Comparison of ENCODE assay signal across 13 cellular contexts in the genomic region with DNA sequence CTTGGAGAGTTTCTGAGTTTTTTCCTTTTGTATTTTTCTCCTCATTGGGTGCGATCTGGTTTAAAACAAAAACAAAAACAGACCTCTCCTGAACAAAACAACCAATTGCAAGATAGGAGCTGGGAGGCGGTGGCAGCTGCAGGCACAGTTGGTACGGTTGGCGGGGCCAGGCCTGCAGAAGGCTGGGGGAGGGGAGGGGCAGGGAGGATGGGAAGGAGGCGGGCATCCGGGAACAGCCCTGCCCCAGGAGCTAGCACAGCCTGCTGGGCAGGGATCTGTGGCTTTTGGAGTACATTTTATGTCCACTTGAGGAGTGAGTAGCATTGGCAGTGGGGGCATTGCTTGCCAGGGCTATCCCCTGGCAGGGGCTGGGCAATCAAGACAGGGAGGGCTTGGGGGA. TPM values are rescaled to one million over a fixed set of nuclear protein-coding genes. Genes with fewer than 3 reads are reported as not detected.
DNase-seq lines count a peak whose midpoint lies in the region; ATAC-seq, FAIRE-seq and TF ChIP-seq lines count a peak whose summit lies in the region.
"Had no signal": no experiment of that assay in that cellular context is flagged by ENCODE, and none has a peak within 500 bp of the region (broad histone marks: within the 10 kb centered on the region; RNA-seq: fewer than 3 reads in every experiment).

No MANE protein-coding gene starts in this region.

- ATAC-seq in HepG2 (peak; percentile 11), HG02678 (IDR thresholded peaks at IDR 0.05; ENCODE audit: unreplicated experiment) (no peak), HG02588 (IDR thresholded peaks at IDR 0.05; ENCODE audit: unreplicated experiment) (no peak)

- FAIRE-seq in HepG2 (lab: Jason Lieb, UNC), result no peak
- FAIRE-seq: RCC 7860 had no signal

- POLR2A ChIA-PET in HepG2 (lab: Yijun Ruan, JAX), result interaction anchor here (1.0 to 3.9 kb wide), 7 partner anchors 16 to 51 kb away, joined by 3 to 46 read pairs (median 9); a partner anchor contains a TSS

- intact Hi-C loops in HepG2 (cut with micrococcal nuclease; ENCODE audit: unreplicated experiment), result loop anchor here (5.0 kb wide), 1 partner anchor 40 kb away; a partner anchor contains a TSS

- TF ChIP-seq EP300 in HepG2 (IDR thresholded peaks at IDR 0.05; ENCODE audit: low read depth in 2 of 2, low read length in 2 of 2), result no peak
- TF ChIP-seq EP300 in HepG2 (CRISPR knock-in tag; IDR thresholded peaks at IDR 0.05; ENCODE audit: borderline replicate concordance), result no peak

- no peak overlapping the region for H3K27ac ChIP-seq in HepG2 (ENCODE audit: extremely low read length, insufficient read depth, low read length)

- no peaks in the 10 kb centered on the region for H4K20me1 ChIP-seq in HepG2 (ENCODE audit: insufficient read depth, low read length)

- CTCF ChIA-PET in HepG2 (lab: Yijun Ruan, JAX; ENCODE audit: low intra/inter-chr PET ratio, low total read pairs), result no interaction called here

- 31% methylated on average over 6 of the region's 6 CpGs for WGBS in HepG2 (ENCODE audit: low lambda C conversion rate)

- TF ChIP-seq RAD21 in HepG2 (CRISPR knock-in tag; IDR thresholded peaks at IDR 0.05), result no peak

- no TSS peak for BruUV-seq in HepG2 (replicated peaks; lab: Mats Ljungman, UMichigan)

- in situ Hi-C loops in HepG2 (cut with HindIII; ENCODE audit: extremely low pct_ligation_motif_present, low pct_unique_long_range_greater_than_20kb) (no loop called here), GM13976 (cut with MboI; ENCODE audit: low sequenced_read_pairs, unreplicated experiment) (no loop called here)

- TF ChIP-seq CTCF in HepG2 (CRISPR knock-in tag; IDR thresholded peaks at IDR 0.05) (no peak), GM13976 (IDR thresholded peaks at IDR 0.05; ENCODE audit: borderline replicate concordance, control extremely low read depth, extremely low read depth, insufficient read depth, missing control alignments) (no peak)

- TF ChIP-seq POLR2A in HepG2 (IDR thresholded peaks at IDR 0.05; ENCODE audit: insufficient read depth in 1 of 2, low read depth in 2 of 2, low read length in 2 of 2), result no peak

- H3K4me3 ChIP-seq in HepG2 (replicated peaks in 1 of 3; ENCODE audit: insufficient read depth in 1 of 3, low read depth in 2 of 3, low read length in 3 of 3), result peak overlapping the region in 2 of 3 experiments; percentile 31 to 68; a peak in 3 of 6 replicates

- DNase-seq in NCI-H1694 (lab: John Stamatoyannopoulos, UW), result peak; percentile 93
- no peak for DNase-seq in NCI-H1694 treated with DMSO at 0.1 percent for 48 hours (lab: John Stamatoyannopoulos, UW)
- peak; percentile 89 for DNase-seq in SHP77 treated with DMSO at 0.1 percent for 48 hours (lab: John Stamatoyannopoulos, UW)
- no peak for DNase-seq in HepG2 (ENCODE audit: low spot score)
- DNase-seq in superior temporal gyrus (ENCODE audit: extremely low spot score), result peak; percentile 85
- DNase-seq in GM13976 (ENCODE audit: low spot score), result no peak

- H3K9me3 ChIP-seq in HepG2 (ENCODE audit: low read length), result no peaks in the 10 kb centered on the region

- H3K4me1 ChIP-seq in HepG2 (ENCODE audit: insufficient read depth, low read length), result peaks cover 88% of the 10 kb centered on the region

- H3K4me2 ChIP-seq in HepG2 (ENCODE audit: low read depth, low read length), result peak overlapping the region; percentile 87

- no peaks in the 10 kb centered on the region for H3K36me3 ChIP-seq in HepG2 (replicated peaks in 1 of 2; ENCODE audit: control insufficient read depth in 1 of 2, insufficient read depth in 2 of 2, low read length in 2 of 2)

- H2AFZ ChIP-seq in HepG2 (ENCODE audit: low read length), result no peak overlapping the region

- no peaks in the 10 kb centered on the region for H3K79me2 ChIP-seq in HepG2 (ENCODE audit: insufficient read depth, low read length)

- no peak overlapping the region; the same call in 1 of the 2 replicates for H3K9ac ChIP-seq in HepG2 (ENCODE audit: insufficient read depth, low read depth, low read length)

- no peaks in the 10 kb centered on the region for H3K27me3 ChIP-seq in HepG2 (ENCODE audit: control insufficient read depth in 1 of 2, insufficient read depth in 2 of 2, low read length in 2 of 2)

RNA-seq across cellular contexts. Expression of a gene that starts 5.2 kb away (rescaled TPM):
- 0.17 and 0.31 TPM in 2 replicates for total RNA-seq in HepG2 (2016; rRNA removed; fragmentation: Illumina TruSeq; extraction: Trizol)
- total RNA-seq in HepG2 (2016; cell fraction: cytosol; rRNA removed; fragmentation: Illumina TruSeq; extraction: Trizol; ENCODE audit: low read depth), result not detected in 2 replicates
- total RNA-seq in HepG2 (2016; cell fraction: insoluble cytoplasmic fraction; rRNA removed; fragmentation: Illumina TruSeq; extraction: Trizol), result 0.09 and 0.16 TPM in 2 replicates
- total RNA-seq in HepG2 (2016; cell fraction: membrane; rRNA removed; fragmentation: Illumina TruSeq; extraction: Trizol), result not detected in 2 replicates
- total RNA-seq in HepG2 (2016; cell fraction: nucleus; rRNA removed; fragmentation: Illumina TruSeq; extraction: Trizol), result not detected in 2 replicates
- polyA plus RNA-seq in HepG2 (2011; rRNA removed), result 0.04 and 0.10 TPM in 2 replicates
- 0.06 and 0.11 TPM in 2 replicates for polyA plus RNA-seq in HepG2 (2011; cell fraction: cytosol; rRNA removed)
- 0.19 TPM in 1 of 2 replicates, not detected in the other for polyA plus RNA-seq in HepG2 (2011; cell fraction: nucleus; rRNA removed)
- polyA plus RNA-seq in HepG2 (2012), result 0.09 TPM in 1 of 2 replicates, not detected in the other
- polyA plus RNA-seq in HepG2 (2016; cell fraction: cytosol; fragmentation: Illumina TruSeq; extraction: Trizol; ENCODE audit: low read depth), result 0.26 TPM in 1 of 2 replicates, not detected in the other
- not detected in 2 replicates for polyA plus RNA-seq in HepG2 (2016; cell fraction: insoluble cytoplasmic fraction; fragmentation: Illumina TruSeq; extraction: Trizol; ENCODE audit: low read depth)
- 0.06 TPM in 1 of 2 replicates, not detected in the other for polyA plus RNA-seq in HepG2 (2016; cell fraction: membrane; fragmentation: Illumina TruSeq; extraction: Trizol; ENCODE audit: low read depth)
- 0.21 TPM in 1 of 2 replicates, not detected in the other for polyA plus RNA-seq in HepG2 (2016; cell fraction: nucleus; fragmentation: Illumina TruSeq; extraction: Trizol; ENCODE audit: insufficient read depth, low read depth)
- polyA minus RNA-seq in HepG2 (2011; rRNA and poly(A)+ RNA removed; ENCODE audit: low replicate concordance), result 0.12 TPM in 1 of 2 replicates, not detected in the other
- not detected in 2 replicates for polyA minus RNA-seq in HepG2 (2011; cell fraction: cytosol; rRNA and poly(A)+ RNA removed)
- not detected in 2 replicates for polyA minus RNA-seq in HepG2 (2011; cell fraction: nucleus; rRNA and poly(A)+ RNA removed)
- total RNA-seq: A172, chondrocyte, HT1080, subcutaneous adipose tissue had no signal

RNA-seq across cellular contexts. Expression of a gene that starts 38.5 kb away (rescaled TPM):
- 378 and 892 TPM in 2 replicates for total RNA-seq in HepG2 (2016; rRNA removed; fragmentation: Illumina TruSeq; extraction: Trizol)
- 75.9 and 76.7 TPM in 2 replicates for total RNA-seq in HepG2 (2016; cell fraction: cytosol; rRNA removed; fragmentation: Illumina TruSeq; extraction: Trizol; ENCODE audit: low read depth)
- 368 and 897 TPM in 2 replicates for total RNA-seq in HepG2 (2016; cell fraction: insoluble cytoplasmic fraction; rRNA removed; fragmentation: Illumina TruSeq; extraction: Trizol)
- total RNA-seq in HepG2 (2016; cell fraction: membrane; rRNA removed; fragmentation: Illumina TruSeq; extraction: Trizol), result 150 and 163 TPM in 2 replicates
- total RNA-seq in HepG2 (2016; cell fraction: nucleus; rRNA removed; fragmentation: Illumina TruSeq; extraction: Trizol), result 728 and 881 TPM in 2 replicates
- polyA plus RNA-seq in HepG2 (2011; rRNA removed), result 2,071 and 2,729 TPM in 2 replicates
- 1,947 and 1,991 TPM in 2 replicates for polyA plus RNA-seq in HepG2 (2011; cell fraction: cytosol; rRNA removed)
- polyA plus RNA-seq in HepG2 (2011; cell fraction: nucleus; rRNA removed), result 1,234 and 1,580 TPM in 2 replicates
- polyA plus RNA-seq in HepG2 (2012), result 1,477 and 1,796 TPM in 2 replicates
- polyA plus RNA-seq in HepG2 (2016; cell fraction: cytosol; fragmentation: Illumina TruSeq; extraction: Trizol; ENCODE audit: low read depth), result 105 and 108 TPM in 2 replicates
- polyA plus RNA-seq in HepG2 (2016; cell fraction: insoluble cytoplasmic fraction; fragmentation: Illumina TruSeq; extraction: Trizol; ENCODE audit: low read depth), result 413 and 471 TPM in 2 replicates
- 154 and 159 TPM in 2 replicates for polyA plus RNA-seq in HepG2 (2016; cell fraction: membrane; fragmentation: Illumina TruSeq; extraction: Trizol; ENCODE audit: low read depth)
- polyA plus RNA-seq in HepG2 (2016; cell fraction: nucleus; fragmentation: Illumina TruSeq; extraction: Trizol; ENCODE audit: insufficient read depth, low read depth), result 1,282 and 1,316 TPM in 2 replicates
- 0.94 and 2,464 TPM in 2 replicates for polyA minus RNA-seq in HepG2 (2011; rRNA and poly(A)+ RNA removed; ENCODE audit: low replicate concordance)
- 761 and 986 TPM in 2 replicates for polyA minus RNA-seq in HepG2 (2011; cell fraction: cytosol; rRNA and poly(A)+ RNA removed)
- 279 and 432 TPM in 2 replicates for polyA minus RNA-seq in HepG2 (2011; cell fraction: nucleus; rRNA and poly(A)+ RNA removed)

Comparison
In these comparisons a context has a peak if more than half of its experiments do, and no peak if none do; other contexts are left out.
1. DNase-seq: peak in NCI-H1694 (single experiment), SHP77 treated with DMSO at 0.1 percent for 48 hours (single experiment) and superior temporal gyrus (single experiment); none in NCI-H1694 treated with DMSO at 0.1 percent for 48 hours (single experiment), HepG2 (single experiment) and GM13976 (single experiment).